ENCODE assay signal across 7 cellular contexts in the genomic region with DNA sequence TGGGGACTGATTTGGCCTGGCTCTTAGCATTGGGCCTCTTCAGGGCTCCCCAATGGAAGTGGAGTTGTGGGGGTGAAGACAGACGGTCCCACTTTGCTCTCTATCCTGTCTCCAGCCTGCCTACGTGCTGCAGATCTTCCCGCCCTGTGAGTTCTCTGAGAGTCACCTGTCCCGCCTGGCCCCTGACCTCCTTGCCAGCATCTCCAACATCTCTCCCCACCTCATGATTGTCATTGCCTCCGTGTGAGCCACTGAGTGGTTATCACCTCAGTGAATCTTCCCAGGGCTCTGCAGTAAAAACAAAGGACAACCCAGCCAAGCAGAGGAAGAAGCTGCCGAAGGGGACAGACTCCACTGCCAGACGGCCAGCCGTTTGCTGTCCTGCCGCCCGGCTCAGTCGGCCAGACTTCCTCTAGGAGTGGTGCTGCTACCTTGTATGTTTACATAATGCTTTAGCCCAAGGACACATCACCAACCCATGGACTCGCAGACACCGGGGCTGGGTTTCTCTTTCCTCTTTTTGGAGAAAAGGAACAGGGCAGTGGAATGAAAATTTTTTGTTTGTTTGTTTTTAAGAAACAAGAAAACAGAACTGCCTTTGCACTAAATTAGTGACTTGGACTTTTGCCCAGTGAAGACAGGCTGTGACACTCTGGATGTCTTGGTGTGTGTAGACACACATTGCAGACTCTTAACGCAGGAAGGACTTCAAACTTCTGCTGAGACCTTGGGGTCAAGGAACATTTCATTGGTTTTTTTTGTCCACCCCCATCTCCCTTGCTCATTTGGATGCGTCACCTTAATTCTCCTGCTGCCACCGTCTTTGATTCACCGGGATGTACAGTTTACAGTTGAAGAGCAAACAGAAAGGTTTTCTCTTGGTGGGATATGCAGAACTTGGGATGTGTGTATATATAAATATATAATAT. TPM values are rescaled to one million over a fixed set of nuclear protein-coding genes. Genes with fewer than 3 reads are reported as not detected.
DNase-seq lines count a peak whose midpoint lies in the region; FAIRE-seq lines count a peak whose summit lies in the region.

No MANE protein-coding gene starts in this region.

- DNase-seq in HuH-7 (ENCODE audit: low spot score) (peak; percentile 63), amniotic epithelial cell (ENCODE audit: low read depth) (peak; percentile 19), islet precursor cell (peak; percentile 90), GM19239 (ENCODE audit: insufficient read length, low spot score) (no peak), DMS153 treated with DMSO at 0.1 percent for 48 hours (lab: John Stamatoyannopoulos, UW; ENCODE audit: unreplicated experiment) (no peak), occipital lobe (lab: John Stamatoyannopoulos, UW) (no peak)

- no peak overlapping the region for H3K4me3 ChIP-seq in subcutaneous abdominal adipose tissue (ENCODE audit: low read depth in 1 of 5, low read length in 5 of 5)

- H3K4me1 ChIP-seq in subcutaneous abdominal adipose tissue (ENCODE audit: control insufficient read depth in 5 of 5, insufficient read depth in 5 of 5, low read length in 5 of 5): peaks cover 0 to 12% (median 9%) of the 10 kb centered on the region in 5 donors

- H3K9ac ChIP-seq in subcutaneous abdominal adipose tissue (ENCODE audit: low read length in 5 of 5): peak overlapping the region in 1 of 5 donors; percentile 26

- H3K27ac ChIP-seq in subcutaneous abdominal adipose tissue (ENCODE audit: low read depth, low read length): peak overlapping the region; percentile 72

- H3K36me3 ChIP-seq in subcutaneous abdominal adipose tissue (ENCODE audit: control insufficient read depth in 5 of 5, insufficient read depth in 5 of 5, low read length in 5 of 5): peaks cover 0 to 96% (median 87%) of the 10 kb centered on the region in 5 donors

- no peak for FAIRE-seq in GM19239 (lab: Jason Lieb, UNC)

- no peaks in the 10 kb centered on the region for H3K27me3 ChIP-seq in subcutaneous abdominal adipose tissue (ENCODE audit: control insufficient read depth in 5 of 5, insufficient read depth in 4 of 5, low read length in 5 of 5)

- no peaks in the 10 kb centered on the region for H3K9me3 ChIP-seq in subcutaneous abdominal adipose tissue (ENCODE audit: control insufficient read depth in 5 of 5, low read length in 5 of 5)

RNA-seq across cellular contexts. Expression of gene ZBTB17, which starts 36.5 kb away (rescaled TPM):
- total RNA-seq in occipital lobe: 38.8 TPM

Comparison
In these comparisons a context has a peak if more than half of its experiments do, and no peak if none do; other contexts are left out.
1. DNase-seq: peak in HuH-7 (single experiment), amniotic epithelial cell (single experiment) and islet precursor cell (single experiment); none in GM19239 (single experiment), DMS153 treated with DMSO at 0.1 percent for 48 hours (single experiment) and occipital lobe (single experiment).